ENCODE assay signal across 12 cellular contexts in the genomic region with DNA sequence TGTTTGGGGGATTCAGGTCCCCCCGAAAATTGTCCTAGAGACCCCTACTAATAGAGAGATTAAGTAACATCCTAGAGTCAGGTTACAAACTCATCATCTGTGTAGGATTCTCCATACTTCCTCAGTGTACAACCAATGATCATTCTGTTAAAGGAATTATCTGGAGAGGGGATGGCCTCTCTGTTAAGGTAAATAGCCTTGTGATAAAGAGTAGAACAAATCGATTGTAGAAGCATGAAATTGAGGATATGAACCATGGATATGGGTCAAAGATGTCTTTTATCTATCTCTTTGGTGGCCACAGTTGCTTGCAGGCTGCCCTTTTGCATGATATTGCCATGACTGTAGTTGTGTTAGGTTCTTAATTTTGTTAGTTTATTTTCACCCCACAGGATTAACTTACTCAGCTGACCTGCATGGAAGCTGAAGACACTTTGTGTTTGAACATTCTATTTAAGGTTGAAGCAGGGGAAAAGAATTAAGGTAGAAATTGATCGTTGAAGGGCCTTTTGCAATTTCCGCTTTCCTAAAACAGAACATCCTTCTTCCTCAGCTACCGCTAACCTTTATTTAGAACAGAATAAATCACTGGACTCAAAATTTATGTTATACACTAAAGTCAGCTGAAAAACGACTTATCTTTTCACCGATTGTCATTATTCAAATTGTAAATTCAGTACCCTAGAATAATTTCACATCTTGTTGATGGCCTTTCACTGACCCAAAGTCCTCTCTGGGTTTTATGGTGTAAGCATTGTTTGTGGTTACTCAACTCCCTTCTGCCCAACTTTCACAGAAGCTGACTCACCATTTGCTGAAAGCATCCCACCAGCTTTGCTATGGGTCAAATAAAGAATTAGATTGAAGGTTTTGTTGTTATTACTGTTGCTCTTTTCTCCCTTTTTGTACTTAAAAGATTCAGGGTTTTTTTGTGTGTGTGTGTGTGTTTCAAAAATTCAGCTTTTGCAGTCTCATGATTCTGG. TPM values are rescaled to one million over a fixed set of nuclear protein-coding genes. Genes with fewer than 3 reads are reported as not detected.
DNase-seq lines count a peak whose midpoint lies in the region; ATAC-seq, FAIRE-seq and TF ChIP-seq lines count a peak whose summit lies in the region.
"Had no signal": no experiment of that assay in that cellular context is flagged by ENCODE, and none has a peak within 500 bp of the region (broad histone marks: within the 10 kb centered on the region; RNA-seq: fewer than 3 reads in every experiment).

No MANE protein-coding gene starts in this region.

- WGBS in HepG2 (ENCODE audit: low lambda C conversion rate), result 29% methylated on average over 7 of the region's 7 CpGs

- CTCF ChIA-PET in HepG2 (lab: Yijun Ruan, JAX; ENCODE audit: low intra/inter-chr PET ratio, low total read pairs), result no interaction called here

- POLR2A ChIA-PET in HepG2 (lab: Yijun Ruan, JAX), result no interaction called here

- BruUV-seq in HepG2 (replicated peaks; lab: Mats Ljungman, UMichigan), result no TSS peak

- intact Hi-C loops in HepG2 (cut with micrococcal nuclease; ENCODE audit: unreplicated experiment), result no loop called here

- H3K9me3 ChIP-seq in HepG2 (ENCODE audit: low read length), result no peaks in the 10 kb centered on the region
- H3K9me3 ChIP-seq: suprapubic skin had no signal

- no peak overlapping the region for H2AFZ ChIP-seq in HepG2 (ENCODE audit: low read length)

- no peak for TF ChIP-seq CTCF in AG09309 (IDR thresholded peaks at IDR 0.05; ENCODE audit: control insufficient read depth, insufficient read depth, low read depth, low read length, missing control alignments)
- TF ChIP-seq CTCF in astrocyte of the spinal cord (IDR thresholded peaks at IDR 0.05; ENCODE audit: low read depth, low read length), result no peak
- TF ChIP-seq CTCF in HepG2 (CRISPR knock-in tag; IDR thresholded peaks at IDR 0.05), result no peak

- H3K4me2 ChIP-seq in HepG2 (ENCODE audit: low read depth, low read length), result no peak overlapping the region

- TF ChIP-seq EP300 in HepG2 (IDR thresholded peaks at IDR 0.05; ENCODE audit: low read depth in 2 of 2, low read length in 2 of 2) (no peak), HepG2 (CRISPR knock-in tag; IDR thresholded peaks at IDR 0.05; ENCODE audit: borderline replicate concordance) (no peak)

- no peak for TF ChIP-seq RAD21 in HepG2 (CRISPR knock-in tag; IDR thresholded peaks at IDR 0.05)

- no peak overlapping the region for H3K9ac ChIP-seq in HepG2 (ENCODE audit: insufficient read depth, low read depth, low read length)

- no peak for FAIRE-seq in HepG2 (lab: Jason Lieb, UNC)

- H3K27ac ChIP-seq in HepG2 (ENCODE audit: extremely low read length, insufficient read depth, low read length), result no peak overlapping the region
- H3K27ac ChIP-seq: suprapubic skin had no signal

- DNase-seq in AG09309 (ENCODE audit: low read depth) (peak; percentile 74), KBM-7 (peak; percentile 68), astrocyte of the spinal cord (ENCODE audit: low read depth, low spot score) (peak; percentile 86), HepG2 (ENCODE audit: low spot score) (no peak), hypothalamus (lab: John Stamatoyannopoulos, UW) (no peak), GDM1 (lab: John Stamatoyannopoulos, UW) (no peak)
- DNase-seq in effector CD8-positive, alpha-beta T cell (lab: John Stamatoyannopoulos, UW), result no peak
- DNase-seq in activated T-cell treated with anti-CD3 and anti-CD28 coated beads, Interleukin-2, amount 50 U/mL, for 48 hours, result no peak
- DNase-seq: activated CD4-positive, alpha-beta T cell treated with anti-CD3 and anti-CD28 coated beads, Interleukin-2, amount 50 U/mL, for 4 hours; caudate nucleus had no signal

- no peaks in the 10 kb centered on the region for H3K79me2 ChIP-seq in HepG2 (ENCODE audit: insufficient read depth, low read length)

- ATAC-seq in HepG2, result no peak

- TF ChIP-seq POLR2A in HepG2 (IDR thresholded peaks at IDR 0.05; ENCODE audit: insufficient read depth in 1 of 2, low read depth in 2 of 2, low read length in 2 of 2), result no peak

- in situ Hi-C loops in KBM-7 (cut with MboI; ENCODE audit: low pct_unique_long_range_greater_than_20kb, low sequenced_read_pairs), result no loop called here
- in situ Hi-C loops in astrocyte of the spinal cord (cut with HindIII; ENCODE audit: low sequenced_read_pairs), result no loop called here
- in situ Hi-C loops in HepG2 (cut with HindIII; ENCODE audit: extremely low pct_ligation_motif_present, low pct_unique_long_range_greater_than_20kb), result no loop called here

- no peaks in the 10 kb centered on the region for H3K36me3 ChIP-seq in HepG2 (replicated peaks in 1 of 2; ENCODE audit: control insufficient read depth in 1 of 2, insufficient read depth in 2 of 2, low read length in 2 of 2)

- H4K20me1 ChIP-seq in HepG2 (ENCODE audit: insufficient read depth, low read length), result no peaks in the 10 kb centered on the region

- H3K4me3 ChIP-seq in AG09309 (ENCODE audit: control insufficient read depth, low read depth, low read length) (no peak overlapping the region), astrocyte of the spinal cord (ENCODE audit: low read depth, low read length) (no peak overlapping the region), HepG2 (replicated peaks in 1 of 3; ENCODE audit: insufficient read depth in 1 of 3, low read depth in 2 of 3, low read length in 3 of 3) (no peak overlapping the region)
- H3K4me3 ChIP-seq: suprapubic skin had no signal

- peaks cover 0 to 38% of the 10 kb centered on the region in 2 experiments; a peak in 3 of 5 replicates for H3K27me3 ChIP-seq in HepG2 (ENCODE audit: control insufficient read depth in 1 of 2, insufficient read depth in 2 of 2, low read length in 2 of 2)
- H3K27me3 ChIP-seq: suprapubic skin had no signal

- H3K4me1 ChIP-seq in HepG2 (ENCODE audit: insufficient read depth, low read length), result no peaks in the 10 kb centered on the region
- H3K4me1 ChIP-seq: suprapubic skin had no signal

TF ChIP-seq in HepG2, 621 proteins besides CTCF, POLR2A, EP300 and RAD21 (continues in another document):
- TF ChIP-seq ZNF883 (CRISPR knock-in tag; IDR thresholded peaks at IDR 0.05; ENCODE audit: not compliant biosample characterization) (no peak), CEBPB (IDR thresholded peaks at IDR 0.05; ENCODE audit: borderline replicate concordance, low read depth, low read length) (peak; percentile 53; the same call in 1 of the 2 replicates), SP140L (CRISPR knock-in tag; IDR thresholded peaks at IDR 0.05; ENCODE audit: borderline replicate concordance) (no peak), NCOA5 (CRISPR knock-in tag; IDR thresholded peaks at IDR 0.05) (no peak)
- TF ChIP-seq, protein P1, sequence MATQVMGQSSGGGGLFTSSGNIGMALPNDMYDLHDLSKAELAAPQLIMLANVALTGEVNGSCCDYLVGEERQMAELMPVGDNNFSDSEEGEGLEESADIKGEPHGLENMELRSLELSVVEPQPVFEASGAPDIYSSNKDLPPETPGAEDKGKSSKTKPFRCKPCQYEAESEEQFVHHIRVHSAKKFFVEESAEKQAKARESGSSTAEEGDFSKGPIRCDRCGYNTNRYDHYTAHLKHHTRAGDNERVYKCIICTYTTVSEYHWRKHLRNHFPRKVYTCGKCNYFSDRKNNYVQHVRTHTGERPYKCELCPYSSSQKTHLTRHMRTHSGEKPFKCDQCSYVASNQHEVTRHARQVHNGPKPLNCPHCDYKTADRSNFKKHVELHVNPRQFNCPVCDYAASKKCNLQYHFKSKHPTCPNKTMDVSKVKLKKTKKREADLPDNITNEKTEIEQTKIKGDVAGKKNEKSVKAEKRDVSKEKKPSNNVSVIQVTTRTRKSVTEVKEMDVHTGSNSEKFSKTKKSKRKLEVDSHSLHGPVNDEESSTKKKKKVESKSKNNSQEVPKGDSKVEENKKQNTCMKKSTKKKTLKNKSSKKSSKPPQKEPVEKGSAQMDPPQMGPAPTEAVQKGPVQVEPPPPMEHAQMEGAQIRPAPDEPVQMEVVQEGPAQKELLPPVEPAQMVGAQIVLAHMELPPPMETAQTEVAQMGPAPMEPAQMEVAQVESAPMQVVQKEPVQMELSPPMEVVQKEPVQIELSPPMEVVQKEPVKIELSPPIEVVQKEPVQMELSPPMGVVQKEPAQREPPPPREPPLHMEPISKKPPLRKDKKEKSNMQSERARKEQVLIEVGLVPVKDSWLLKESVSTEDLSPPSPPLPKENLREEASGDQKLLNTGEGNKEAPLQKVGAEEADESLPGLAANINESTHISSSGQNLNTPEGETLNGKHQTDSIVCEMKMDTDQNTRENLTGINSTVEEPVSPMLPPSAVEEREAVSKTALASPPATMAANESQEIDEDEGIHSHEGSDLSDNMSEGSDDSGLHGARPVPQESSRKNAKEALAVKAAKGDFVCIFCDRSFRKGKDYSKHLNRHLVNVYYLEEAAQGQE (IDR thresholded peaks at IDR 0.05; ENCODE audit: borderline replicate concordance in 1 of 2, low read depth in 1 of 2, low read length in 2 of 2), result no peak

RNA-seq across cellular contexts. Expression of gene IRAK3, which starts 52.3 kb away (rescaled TPM):
- not detected in 2 replicates for total RNA-seq in HepG2 (2016; rRNA removed; fragmentation: Illumina TruSeq; extraction: Trizol)
- total RNA-seq in HepG2 (2016; cell fraction: cytosol; rRNA removed; fragmentation: Illumina TruSeq; extraction: Trizol; ENCODE audit: low read depth), result not detected in 2 replicates
- not detected in 2 replicates for total RNA-seq in HepG2 (2016; cell fraction: insoluble cytoplasmic fraction; rRNA removed; fragmentation: Illumina TruSeq; extraction: Trizol)
- total RNA-seq in HepG2 (2016; cell fraction: membrane; rRNA removed; fragmentation: Illumina TruSeq; extraction: Trizol), result not detected in 2 replicates
- total RNA-seq in HepG2 (2016; cell fraction: nucleus; rRNA removed; fragmentation: Illumina TruSeq; extraction: Trizol), result not detected in 2 replicates
- polyA plus RNA-seq in HepG2 (2011; rRNA removed), result 0.01 TPM in 1 of 2 replicates, not detected in the other
- polyA plus RNA-seq in HepG2 (2011; cell fraction: cytosol; rRNA removed), result 0.01 TPM in 1 of 2 replicates, not detected in the other
- polyA plus RNA-seq in HepG2 (2011; cell fraction: nucleus; rRNA removed), result not detected in 2 replicates
- polyA plus RNA-seq in HepG2 (2012), result not detected in 2 replicates
- not detected in 2 replicates for polyA plus RNA-seq in HepG2 (2016; cell fraction: cytosol; fragmentation: Illumina TruSeq; extraction: Trizol; ENCODE audit: low read depth)
- not detected in 2 replicates for polyA plus RNA-seq in HepG2 (2016; cell fraction: insoluble cytoplasmic fraction; fragmentation: Illumina TruSeq; extraction: Trizol; ENCODE audit: low read depth)
- polyA plus RNA-seq in HepG2 (2016; cell fraction: membrane; fragmentation: Illumina TruSeq; extraction: Trizol; ENCODE audit: low read depth), result not detected in 2 replicates
- polyA plus RNA-seq in HepG2 (2016; cell fraction: nucleus; fragmentation: Illumina TruSeq; extraction: Trizol; ENCODE audit: insufficient read depth, low read depth), result not detected in 2 replicates
- polyA minus RNA-seq in HepG2 (2011; rRNA and poly(A)+ RNA removed; ENCODE audit: low replicate concordance), result not detected in 2 replicates
- polyA minus RNA-seq in HepG2 (2011; cell fraction: cytosol; rRNA and poly(A)+ RNA removed), result not detected in 2 replicates
- polyA minus RNA-seq in HepG2 (2011; cell fraction: nucleus; rRNA and poly(A)+ RNA removed), result under 0.01 TPM in 1 of 2 replicates, not detected in the other
- polyA plus RNA-seq: IgD-negative memory B cell had no signal

Comparison
In these comparisons a context has a peak if more than half of its experiments do, and no peak if none do; other contexts are left out.
1. DNase-seq: peak in AG09309 (single experiment), KBM-7 (single experiment) and astrocyte of the spinal cord (single experiment); none in HepG2 (single experiment), hypothalamus (0 of 51), effector CD8-positive, alpha-beta T cell (single experiment), activated T-cell treated with anti-CD3 and anti-CD28 coated beads, Interleukin-2, amount 50 U/mL, for 48 hours (0 of 2) and GDM1 (single experiment).